Comparison of ENCODE assay signal across 31 cellular contexts in genomic region chrX:49287665-49288064, GRCh38. TPM values are rescaled to one million over a fixed set of nuclear protein-coding genes. Genes with fewer than 3 reads are reported as not detected.
"Had no signal": no experiment of that assay in that cellular context is flagged by ENCODE, and none has a peak within 500 bp of the region (broad histone marks: within the 10 kb centered on the region; RNA-seq: fewer than 3 reads in every experiment).

No MANE protein-coding gene starts in this region.

- H3K36me3 Mint-ChIP-seq: type B pancreatic cell had no signal

- H3K4me1 ChIP-seq: foreskin keratinocyte, pancreas, prostate gland, vagina had no signal

- H3K36me3 ChIP-seq: heart right ventricle, pancreas, prostate gland, thoracic aorta had no signal

- DNase-seq: activated CD4-positive, alpha-beta T cell treated with anti-CD3 and anti-CD28 coated beads, Interleukin-2, amount 50 U/mL, for 1 hour; activated effector memory CD4-positive, alpha-beta T cell treated with anti-CD3 and anti-CD28 coated beads, Interleukin-2, amount 50 U/mL, for 16 hours; activated naive CD4-positive, alpha-beta T cell treated with anti-CD3 and anti-CD28 coated beads, Interleukin-2, amount 50 U/mL, for 16 hours; anterior cingulate cortex; endodermal cell; foreskin keratinocyte; heart right ventricle; midbrain; naive thymus-derived CD8-positive, alpha-beta T cell; nucleus accumbens; pancreas; stimulated activated CD4-positive, alpha-beta T cell treated with anti-CD3 and anti-CD28 coated beads, Interleukin-1b, Interleukin-23, amount 100 ng/mL, for 48 hours; stimulated activated naive CD4-positive, alpha-beta T cell treated with Interleukin-2 at 50 U/mL for 16 hours; T-helper 9 cell had no signal

- H3K27ac Mint-ChIP-seq: dendritic cell treated with granulocyte-macrophage colony-stimulating factor and Interleukin-4, amounts not matched to agents 40 ng/mL and 50 ng/mL, for 4 days; endodermal cell; type B pancreatic cell had no signal

- ATAC-seq: esophagus mucosa; foreskin keratinocyte; heart right ventricle; naive thymus-derived CD8-positive, alpha-beta T cell; pancreas had no signal

- H3K9me3 ChIP-seq: heart right ventricle, pancreas, prostate gland, thoracic aorta, vagina had no signal

- H3K9me3 Mint-ChIP-seq: central memory CD8-positive, alpha-beta T cell; dendritic cell treated with granulocyte-macrophage colony-stimulating factor and Interleukin-4, amounts not matched to agents 40 ng/mL and 50 ng/mL, for 4 days; naive thymus-derived CD8-positive, alpha-beta T cell; neural crest cell; type B pancreatic cell had no signal

- H3K27me3 Mint-ChIP-seq: central memory CD8-positive, alpha-beta T cell; naive thymus-derived CD8-positive, alpha-beta T cell; type B pancreatic cell had no signal

- H3K4me1 Mint-ChIP-seq: endodermal cell had no signal

- H3K4me3 Mint-ChIP-seq: central memory CD8-positive, alpha-beta T cell; dendritic cell treated with granulocyte-macrophage colony-stimulating factor and Interleukin-4, amounts not matched to agents 40 ng/mL and 50 ng/mL, for 4 days; endodermal cell; neural crest cell; type B pancreatic cell had no signal

- H3K4me3 ChIP-seq: heart right ventricle, pancreas, prostate gland, SK-N-MC, smooth muscle cell, thoracic aorta, vagina had no signal

- H3K27me3 ChIP-seq: foreskin keratinocyte, vagina had no signal

- H3K27ac ChIP-seq: foreskin keratinocyte, heart right ventricle, pancreas, prostate gland, SK-N-MC, thoracic aorta, vagina, VCaP had no signal

RNA-seq across cellular contexts. Expression of gene GAGE10, which starts 15.8 kb away (rescaled TPM):
- total RNA-seq: bronchial epithelial cell; endodermal cell; esophagus mucosa; foreskin keratinocyte; glomerular endothelial cell; heart right ventricle; kidney epithelial cell; lower leg skin; neural crest cell; pancreas; prostate gland; smooth muscle cell; subcutaneous adipose tissue; T-helper 1 cell treated with Interleukin-12 subunit alpha and Interleukin-12 subunit beta and Interleukin-4 antibody, amounts not matched to agents 30 ng/mL and 1 ng/mL, for 36 hours; thoracic aorta; vagina had no signal
- polyA plus RNA-seq: foreskin keratinocyte; heart right ventricle; naive thymus-derived CD8-positive, alpha-beta T cell; pancreas; smooth muscle cell had no signal

RNA-seq across cellular contexts. Expression of gene FOXP3, which starts 23.2 kb away (rescaled TPM):
- total RNA-seq: bronchial epithelial cell, glomerular endothelial cell, smooth muscle cell, thoracic aorta had no signal
- polyA plus RNA-seq: smooth muscle cell had no signal

RNA-seq across cellular contexts. Expression of gene GAGE12J, which starts 34.2 kb away (rescaled TPM):
- total RNA-seq: bronchial epithelial cell; endodermal cell; esophagus mucosa; foreskin keratinocyte; glomerular endothelial cell; heart right ventricle; kidney epithelial cell; lower leg skin; naive thymus-derived CD8-positive, alpha-beta T cell; neural crest cell; pancreas; prostate gland; smooth muscle cell; subcutaneous adipose tissue; T-helper 1 cell treated with Interleukin-12 subunit alpha and Interleukin-12 subunit beta and Interleukin-4 antibody, amounts not matched to agents 30 ng/mL and 1 ng/mL, for 36 hours; thoracic aorta; vagina had no signal
- polyA plus RNA-seq: foreskin keratinocyte; heart right ventricle; naive thymus-derived CD8-positive, alpha-beta T cell; pancreas; smooth muscle cell had no signal

RNA-seq across cellular contexts. Expression of gene GAGE13, which starts 43.7 kb away (rescaled TPM):
- total RNA-seq: bronchial epithelial cell; endodermal cell; esophagus mucosa; foreskin keratinocyte; glomerular endothelial cell; heart right ventricle; kidney epithelial cell; lower leg skin; naive thymus-derived CD8-positive, alpha-beta T cell; neural crest cell; pancreas; prostate gland; smooth muscle cell; subcutaneous adipose tissue; T-helper 1 cell treated with Interleukin-12 subunit alpha and Interleukin-12 subunit beta and Interleukin-4 antibody, amounts not matched to agents 30 ng/mL and 1 ng/mL, for 36 hours; thoracic aorta; vagina had no signal
- polyA plus RNA-seq: foreskin keratinocyte; heart right ventricle; naive thymus-derived CD8-positive, alpha-beta T cell; pancreas; smooth muscle cell had no signal
